In the genomic region with DNA sequence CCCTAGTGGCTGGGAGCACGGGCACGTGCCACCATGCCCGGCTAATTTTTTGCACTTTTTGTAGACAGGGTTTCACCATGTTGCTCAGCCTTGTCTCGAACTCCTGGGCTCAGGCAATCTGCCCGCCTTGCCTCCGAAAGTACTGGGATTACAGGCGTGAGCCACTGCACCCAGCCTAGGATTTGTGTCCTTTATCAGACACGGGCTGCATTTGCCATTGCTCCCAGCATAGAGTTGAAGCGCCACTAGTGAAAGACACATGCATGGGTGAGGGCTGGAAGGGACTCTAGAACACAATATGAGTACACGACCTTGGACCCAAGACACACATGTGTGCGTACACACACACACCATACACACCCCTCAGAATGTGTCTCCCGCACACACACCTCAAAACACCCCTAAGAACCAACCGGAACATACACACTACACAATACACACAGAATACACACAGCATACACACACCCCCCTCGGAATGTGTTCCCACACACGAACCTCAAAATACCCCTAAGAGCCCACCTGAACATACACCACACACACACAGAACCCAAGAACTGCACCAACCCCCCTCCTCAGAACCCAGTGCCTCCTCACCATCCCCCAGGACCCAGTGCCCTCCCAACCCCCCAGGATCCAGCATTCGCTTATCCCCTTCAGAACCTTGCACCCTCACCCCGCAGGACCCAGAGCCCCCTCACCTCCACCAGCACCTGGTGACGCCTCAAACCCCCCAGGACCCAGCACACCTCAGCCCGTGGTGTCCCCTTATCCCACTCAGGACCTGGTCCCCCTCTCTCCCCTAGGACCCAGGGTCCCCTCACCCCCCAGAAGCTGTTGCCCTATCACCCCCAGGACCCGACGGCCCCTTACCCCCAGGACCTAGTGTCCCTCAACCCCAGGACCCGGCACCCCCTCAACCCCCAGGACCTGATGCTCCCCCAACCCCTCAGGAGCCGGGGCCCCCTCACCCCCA, we compare ENCODE assay signal across 7 cellular contexts. TPM values are rescaled to one million over a fixed set of nuclear protein-coding genes. Genes with fewer than 3 reads are reported as not detected.
DNase-seq lines count a peak whose midpoint lies in the region; ATAC-seq lines count a peak whose summit lies in the region.

No MANE protein-coding gene starts in this region.

- H3K9ac ChIP-seq in HUES48 (ENCODE audit: low read depth, low read length) (no peak overlapping the region), stomach smooth muscle (ENCODE audit: low read length in 2 of 2) (peak overlapping the region; percentile 60 to 83)

- H3K27ac ChIP-seq in HUES48 (ENCODE audit: low read depth, low read length) (no peak overlapping the region), stomach smooth muscle (ENCODE audit: low read length) (no peak overlapping the region)

- peaks cover 24% of the 10 kb centered on the region for H3K4me1 Mint-ChIP-seq in activated naive CD8-positive, alpha-beta T cell (ENCODE audit: low read depth)
- peaks cover 24 to 27% of the 10 kb centered on the region in 2 donors for H3K4me1 Mint-ChIP-seq in immature natural killer cell

- H3K4me3 Mint-ChIP-seq in activated naive CD8-positive, alpha-beta T cell, result peak overlapping the region; percentile 89
- peak overlapping the region; percentile 72 to 85 (median 77) for H3K4me3 Mint-ChIP-seq in immature natural killer cell

- peak overlapping the region; percentile 84 for H3K27ac Mint-ChIP-seq in activated naive CD8-positive, alpha-beta T cell
- H3K27ac Mint-ChIP-seq in immature natural killer cell, result peak overlapping the region; percentile 29 to 89 (median 64)

- ATAC-seq in HG03196 (IDR thresholded peaks at IDR 0.05; ENCODE audit: unreplicated experiment), result no peak

- H3K4me3 ChIP-seq in HUES48 (ENCODE audit: low read depth, low read length) (peak overlapping the region; percentile 80), stomach smooth muscle (ENCODE audit: low read length in 2 of 2) (peak overlapping the region; percentile 49 to 86)

- no peaks in the 10 kb centered on the region for H3K9me3 Mint-ChIP-seq in activated naive CD8-positive, alpha-beta T cell (ENCODE audit: low read depth)
- no peaks in the 10 kb centered on the region for H3K9me3 Mint-ChIP-seq in immature natural killer cell

- no peak for DNase-seq in immature natural killer cell
- no peak for DNase-seq in NCI-H446 (lab: John Stamatoyannopoulos, UW)
- no peak for DNase-seq in NCI-H1105 treated with DMSO at 0.1 percent for 48 hours (lab: John Stamatoyannopoulos, UW)

- no peaks in the 10 kb centered on the region for H3K36me3 ChIP-seq in HUES48 (ENCODE audit: control insufficient read depth, insufficient read depth, low read length)
- peaks cover 0 to 5% of the 10 kb centered on the region in 2 donors for H3K36me3 ChIP-seq in stomach smooth muscle (ENCODE audit: control insufficient read depth in 2 of 2, insufficient read depth in 2 of 2, low read length in 2 of 2)

- H3K9me3 ChIP-seq in HUES48 (ENCODE audit: control insufficient read depth, insufficient read depth, low read length), result no peaks in the 10 kb centered on the region
- H3K9me3 ChIP-seq in stomach smooth muscle (ENCODE audit: control insufficient read depth in 2 of 2, low read length in 2 of 2), result no peaks in the 10 kb centered on the region

- H3K4me1 ChIP-seq in HUES48 (ENCODE audit: control insufficient read depth, insufficient read depth, low read length) (0 out of 2 replicates have a peak, but pooled peaks cover 3% of the 10 kb centered on the region), stomach smooth muscle (ENCODE audit: control insufficient read depth, insufficient read depth, low read length) (peaks cover 33% of the 10 kb centered on the region)

- H3K27me3 ChIP-seq in HUES48 (ENCODE audit: control insufficient read depth, insufficient read depth, low read length), result no peaks in the 10 kb centered on the region
- no peaks in the 10 kb centered on the region for H3K27me3 ChIP-seq in stomach smooth muscle (ENCODE audit: control insufficient read depth in 1 of 2, insufficient read depth in 2 of 2, low read length in 2 of 2)

- H3K27me3 Mint-ChIP-seq in activated naive CD8-positive, alpha-beta T cell, result no peaks in the 10 kb centered on the region
- H3K27me3 Mint-ChIP-seq in immature natural killer cell (ENCODE audit: low read depth in 3 of 3), result peaks cover 0 to 6% (median 2%) of the 10 kb centered on the region in 3 donors

- no peaks in the 10 kb centered on the region for H3K36me3 Mint-ChIP-seq in activated naive CD8-positive, alpha-beta T cell
- H3K36me3 Mint-ChIP-seq in immature natural killer cell, result no peaks in the 10 kb centered on the region

RNA-seq across cellular contexts. Expression of gene TNIP2, which starts 1.0 kb away (rescaled TPM):
- polyA plus RNA-seq in immature natural killer cell, result 10 to 100 TPM; 35.1 to 43.7 (median 40.2) TPM

RNA-seq across cellular contexts. Expression of gene SH3BP2, which starts 37.8 kb away (rescaled TPM):
- polyA plus RNA-seq in immature natural killer cell, result 10 to 100 TPM; 12.6 to 71.0 (median 22.7) TPM
